In the genomic region with DNA sequence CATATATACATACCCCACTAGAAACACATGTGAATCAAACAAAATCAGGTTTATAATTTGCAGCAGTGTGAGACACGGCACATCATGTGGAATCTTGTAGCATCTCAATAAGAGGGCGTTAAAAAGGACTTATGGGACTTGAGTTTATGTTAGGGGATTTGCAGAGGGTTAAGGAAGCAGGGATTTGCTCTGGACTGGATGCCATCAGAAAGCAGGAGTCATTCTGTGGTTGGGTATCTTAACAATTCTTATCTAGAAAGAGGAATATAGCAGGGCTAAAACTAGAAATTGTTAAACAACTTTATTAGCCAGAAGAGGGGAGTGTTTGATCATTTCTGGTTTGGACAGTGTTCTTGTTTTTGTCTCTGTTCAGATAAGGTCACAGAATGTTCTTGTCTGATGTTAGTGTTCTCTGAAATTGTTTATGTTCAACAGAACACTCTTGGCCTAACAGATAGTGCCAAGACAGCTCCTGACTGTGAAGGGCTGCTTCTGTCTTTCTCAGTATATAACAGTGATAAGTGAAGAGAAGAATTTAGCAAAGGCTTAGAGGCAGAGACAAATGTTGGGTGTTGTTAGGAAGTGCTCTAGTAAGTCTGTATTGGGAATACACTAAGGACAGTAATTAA, we compare ENCODE assay signal across 10 cellular contexts. TPM values are rescaled to one million over a fixed set of nuclear protein-coding genes. Genes with fewer than 3 reads are reported as not detected.
A peak's percentile ranks its signal among the peaks of the same experiment; 100 is the strongest.
DNase-seq lines count a peak whose midpoint lies in the region; ATAC-seq and TF ChIP-seq lines count a peak whose summit lies in the region.
"Had no signal": no experiment of that assay in that cellular context is flagged by ENCODE, and none has a peak within 500 bp of the region (broad histone marks: within the 10 kb centered on the region; RNA-seq: fewer than 3 reads in every experiment).

No MANE protein-coding gene starts in this region.

- H3K9ac ChIP-seq in OCI-LY3 (ENCODE audit: low read length): no peak overlapping the region

- ATAC-seq in omental fat pad (ENCODE audit: low FRiP score) (peak; percentile 51), HG03175 (IDR thresholded peaks at IDR 0.05; ENCODE audit: unreplicated experiment) (no peak), T-cell (replicated peaks in 1 of 4) (no peak)

- no peak overlapping the region for H3K4me2 ChIP-seq in OCI-LY3 (ENCODE audit: low read length)

- H3K36me3 ChIP-seq in OCI-LY3 (replicated peaks; ENCODE audit: low read depth, low read length) (no peaks in the 10 kb centered on the region), MG63 (no peaks in the 10 kb centered on the region)

- H3K36me3 Mint-ChIP-seq in T-cell: no peaks in the 10 kb centered on the region
- H3K36me3 Mint-ChIP-seq in activated CD4-positive, alpha-beta memory T cell treated with anti-CD3 and anti-CD28 coated beads, Interleukin-2, amount 10 ng/mL, durations not matched to agents 7 days and 5 days (ENCODE audit: low read depth): no peaks in the 10 kb centered on the region
- H3K36me3 Mint-ChIP-seq: activated naive CD4-positive, alpha-beta T cell treated with anti-CD3 and anti-CD28 coated beads, Interleukin-2, amount 50 U/mL, for 24 hours had no signal

- H3K4me3 Mint-ChIP-seq in T-cell: no peak overlapping the region
- H3K4me3 Mint-ChIP-seq in activated CD4-positive, alpha-beta memory T cell treated with anti-CD3 and anti-CD28 coated beads, Interleukin-2, amount 10 ng/mL, durations not matched to agents 7 days and 5 days: no peak overlapping the region
- H3K4me3 Mint-ChIP-seq: activated naive CD4-positive, alpha-beta T cell treated with anti-CD3 and anti-CD28 coated beads, Interleukin-2, amount 50 U/mL, for 24 hours had no signal

- H3K9me3 ChIP-seq in OCI-LY3 (ENCODE audit: insufficient read depth, low read length) (no peaks in the 10 kb centered on the region), MG63 (no peaks in the 10 kb centered on the region)

- H3K27ac Mint-ChIP-seq in T-cell: no peak overlapping the region
- no peak overlapping the region for H3K27ac Mint-ChIP-seq in activated CD4-positive, alpha-beta memory T cell treated with anti-CD3 and anti-CD28 coated beads, Interleukin-2, amount 10 ng/mL, durations not matched to agents 7 days and 5 days
- H3K27ac Mint-ChIP-seq: activated naive CD4-positive, alpha-beta T cell treated with anti-CD3 and anti-CD28 coated beads, Interleukin-2, amount 50 U/mL, for 24 hours had no signal

- no peaks in the 10 kb centered on the region for H3K79me2 ChIP-seq in OCI-LY3 (ENCODE audit: low read length)

- H2AFZ ChIP-seq in OCI-LY3 (ENCODE audit: low read depth, low read length): no peak overlapping the region

- no peaks in the 10 kb centered on the region for H3K9me3 Mint-ChIP-seq in T-cell
- no peaks in the 10 kb centered on the region for H3K9me3 Mint-ChIP-seq in activated CD4-positive, alpha-beta memory T cell treated with anti-CD3 and anti-CD28 coated beads, Interleukin-2, amount 10 ng/mL, durations not matched to agents 7 days and 5 days
- H3K9me3 Mint-ChIP-seq: activated naive CD4-positive, alpha-beta T cell treated with anti-CD3 and anti-CD28 coated beads, Interleukin-2, amount 50 U/mL, for 24 hours had no signal

- H3K4me1 ChIP-seq in OCI-LY3 (ENCODE audit: low read length): no peaks in the 10 kb centered on the region

- no peak overlapping the region for H3K27ac ChIP-seq in OCI-LY3 (ENCODE audit: low read length)

- TF ChIP-seq CTCF in OCI-LY3 (IDR thresholded peaks at IDR 0.05; ENCODE audit: low read depth, low read length) (peak; percentile 17; the same call in 1 of the 2 replicates), epithelial cell of esophagus (IDR thresholded peaks at IDR 0.05; ENCODE audit: insufficient read depth, low read depth, low read length, missing control alignments) (peak; percentile 7), omental fat pad (IDR thresholded peaks at IDR 0.05) (no peak)

- no peaks in the 10 kb centered on the region for H3K27me3 Mint-ChIP-seq in T-cell
- no peaks in the 10 kb centered on the region for H3K27me3 Mint-ChIP-seq in activated CD4-positive, alpha-beta memory T cell treated with anti-CD3 and anti-CD28 coated beads, Interleukin-2, amount 10 ng/mL, durations not matched to agents 7 days and 5 days
- H3K27me3 Mint-ChIP-seq: activated naive CD4-positive, alpha-beta T cell treated with anti-CD3 and anti-CD28 coated beads, Interleukin-2, amount 50 U/mL, for 24 hours had no signal

- POLR2A ChIA-PET in T-cell (lab: Charles Lee): no interaction called here
- POLR2A ChIA-PET in activated CD4-positive, alpha-beta memory T cell treated with anti-CD3 and anti-CD28 coated beads, Interleukin-2, amount 10 ng/mL, durations not matched to agents 7 days and 5 days (lab: Charles Lee): no interaction called here

- DNase-seq in EH (ENCODE audit: low read depth) (peak; percentile 39), epithelial cell of esophagus (ENCODE audit: low read depth) (peak; percentile 50), omental fat pad (ENCODE audit: low spot score) (no peak), MG63 (no peak), T-cell (no peak)
- no peak for DNase-seq in activated CD4-positive, alpha-beta memory T cell treated with anti-CD3 and anti-CD28 coated beads, Interleukin-2, amount 10 ng/mL, durations not matched to agents 7 days and 5 days
- DNase-seq: T-helper 2 cell had no signal

- H3K4me1 Mint-ChIP-seq in T-cell: no peaks in the 10 kb centered on the region
- no peaks in the 10 kb centered on the region for H3K4me1 Mint-ChIP-seq in activated CD4-positive, alpha-beta memory T cell treated with anti-CD3 and anti-CD28 coated beads, Interleukin-2, amount 10 ng/mL, durations not matched to agents 7 days and 5 days
- H3K4me1 Mint-ChIP-seq: activated naive CD4-positive, alpha-beta T cell treated with anti-CD3 and anti-CD28 coated beads, Interleukin-2, amount 50 U/mL, for 24 hours had no signal

- H3K27me3 ChIP-seq in OCI-LY3 (ENCODE audit: low read depth, low read length) (no peaks in the 10 kb centered on the region), MG63 (no peaks in the 10 kb centered on the region)

- H3K4me3 ChIP-seq in OCI-LY3 (ENCODE audit: low read length) (no peak overlapping the region), epithelial cell of esophagus (ENCODE audit: low read length) (no peak overlapping the region), MG63 (no peak overlapping the region)

- H4K20me1 ChIP-seq in OCI-LY3 (ENCODE audit: insufficient read depth, low read length): no peaks in the 10 kb centered on the region

- CTCF ChIA-PET in T-cell (lab: Charles Lee): no interaction called here
- CTCF ChIA-PET in activated CD4-positive, alpha-beta memory T cell treated with anti-CD3 and anti-CD28 coated beads, Interleukin-2, amount 10 ng/mL, durations not matched to agents 7 days and 5 days (lab: Charles Lee): no interaction called here

RNA-seq across cellular contexts. Expression of a gene that starts 39.2 kb away (rescaled TPM):
- not detected for total RNA-seq in omental fat pad
- total RNA-seq in MG63 (2014; rRNA removed; shearing (Covaris generic); ENCODE audit: low replicate concordance): not detected in 2 replicates
- total RNA-seq in T-cell: under 1 TPM in 3 of 5 donors, not detected in 2; 0.20 to 0.41 (median 0.22) TPM
- total RNA-seq in activated CD4-positive, alpha-beta memory T cell treated with anti-CD3 and anti-CD28 coated beads, Interleukin-2, amount 10 ng/mL, durations not matched to agents 7 days and 5 days: not detected

Comparison
In these comparisons a context has a peak if more than half of its experiments do, and no peak if none do; other contexts are left out.
1. DNase-seq: peak in EH (single experiment) and epithelial cell of esophagus (single experiment); none in omental fat pad (single experiment), MG63 (single experiment), T-cell (0 of 34) and activated CD4-positive, alpha-beta memory T cell treated with anti-CD3 and anti-CD28 coated beads, Interleukin-2, amount 10 ng/mL, durations not matched to agents 7 days and 5 days (single experiment).
2. CTCF ChIP-seq: peak in OCI-LY3 (single experiment) and epithelial cell of esophagus (single experiment); none in omental fat pad (0 of 3).